2 cellular contexts compared by ENCODE assay signal in genomic region chr12:122935318-122935717, GRCh38.
TF ChIP-seq lines count a peak whose summit lies in the region.

No MANE protein-coding gene starts in this region.

TF ChIP-seq in IMR-90, 13 proteins besides CTCF, POLR2A, EP300 and RAD21:
- TF ChIP-seq MXI1 (IDR thresholded peaks at IDR 0.05; ENCODE audit: borderline replicate concordance, low read depth, low read length) = no peak
- TF ChIP-seq CHD1 (IDR thresholded peaks at IDR 0.05; ENCODE audit: low read depth, low read length) = no peak
- no peak for TF ChIP-seq MAFK (IDR thresholded peaks at IDR 0.05; ENCODE audit: low read depth, low read length)
- no peak for TF ChIP-seq USF2 (IDR thresholded peaks at IDR 0.05; ENCODE audit: low read depth, low read length)
- no peak for TF ChIP-seq ELK1 (IDR thresholded peaks at IDR 0.05; ENCODE audit: borderline replicate concordance, low read depth, low read length)
- no peak for TF ChIP-seq MAZ (IDR thresholded peaks at IDR 0.05; ENCODE audit: borderline replicate concordance, low read depth, low read length)
- TF ChIP-seq BHLHE40 (IDR thresholded peaks at IDR 0.05; ENCODE audit: low read depth, low read length) = no peak
- no peak for TF ChIP-seq FOS (IDR thresholded peaks at IDR 0.05; ENCODE audit: low read depth, low read length)
- no peak for TF ChIP-seq RFX5 (IDR thresholded peaks at IDR 0.05; ENCODE audit: low read depth, low read length)
- no peak for TF ChIP-seq NFE2L2 (IDR thresholded peaks at IDR 0.05; ENCODE audit: low read depth, low read length)

TF ChIP-seq in K562, 482 proteins besides CTCF, POLR2A, EP300 and RAD21:
- TF ChIP-seq ZHX1 (conservative IDR thresholded peaks at IDR 0.05; ENCODE audit: low read length) (no peak), NCOA2 (IDR thresholded peaks at IDR 0.05; ENCODE audit: partially characterized antibody in 2 of 2) (no peak), ATF1 (CRISPR knock-in tag; IDR thresholded peaks at IDR 0.05) (no peak), ATF1 (tag; IDR thresholded peaks at IDR 0.05) (no peak), OTX1 (CRISPR knock-in tag; IDR thresholded peaks at IDR 0.05) (no peak), SP2 (IDR thresholded peaks at IDR 0.05; ENCODE audit: extremely low read depth, low read depth, low read length, poor library complexity, severe bottlenecking) (no peak), ZNF592 (IDR thresholded peaks at IDR 0.05) (no peak), THRA (IDR thresholded peaks at IDR 0.05) (no peak), HLTF (IDR thresholded peaks at IDR 0.05) (no peak), BCLAF1 (IDR thresholded peaks at IDR 0.05; ENCODE audit: borderline replicate concordance in 1 of 2, control insufficient read depth in 1 of 2, low read depth in 2 of 2, low read length in 1 of 2) (no peak), ILF3 (IDR thresholded peaks at IDR 0.05; ENCODE audit: borderline replicate concordance) (no peak), ZNF764 (CRISPR knock-in tag; IDR thresholded peaks at IDR 0.05; ENCODE audit: low read depth) (no peak), ARID4B (CRISPR knock-in tag; IDR thresholded peaks at IDR 0.05) (no peak), STAT6 (CRISPR knock-in tag; IDR thresholded peaks at IDR 0.05) (no peak), ZFP91 (CRISPR knock-in tag; IDR thresholded peaks at IDR 0.05) (no peak), ERF (CRISPR knock-in tag; IDR thresholded peaks at IDR 0.05) (no peak), HES1 (IDR thresholded peaks at IDR 0.05; ENCODE audit: low read depth) (no peak), NBN (IDR thresholded peaks at IDR 0.05; ENCODE audit: low read depth) (no peak), RAD51 (IDR thresholded peaks at IDR 0.05; ENCODE audit: borderline replicate concordance, low read depth) (no peak), NFIX (CRISPR knock-in tag; IDR thresholded peaks at IDR 0.05; ENCODE audit: low read depth) (no peak), CXXC5 (CRISPR knock-in tag; IDR thresholded peaks at IDR 0.05) (no peak)
